Comparison of ENCODE assay signal across 31 cellular contexts in the genomic region with DNA sequence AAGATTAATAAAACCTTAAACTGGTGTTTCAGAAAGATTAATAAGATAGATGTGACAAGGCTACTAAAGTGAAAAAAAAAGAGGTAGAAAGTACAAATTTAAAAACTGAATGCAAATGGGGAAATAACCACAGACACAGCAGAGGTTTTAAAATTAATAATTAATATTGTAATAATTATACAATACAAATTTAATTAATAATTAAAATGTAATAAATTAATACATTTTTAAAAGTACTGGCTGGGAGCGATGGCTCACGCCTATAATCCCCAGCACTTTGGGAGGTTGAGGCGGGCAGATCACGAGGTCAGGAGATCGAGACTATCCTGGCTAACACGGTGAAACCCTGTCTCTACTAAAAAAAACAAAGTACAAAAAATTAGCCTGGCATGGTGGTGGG. TPM values are rescaled to one million over a fixed set of nuclear protein-coding genes. Genes with fewer than 3 reads are reported as not detected.
DNase-seq lines count a peak whose midpoint lies in the region; ATAC-seq, FAIRE-seq and TF ChIP-seq lines count a peak whose summit lies in the region.
"Had no signal": no experiment of that assay in that cellular context is flagged by ENCODE, and none has a peak within 500 bp of the region (broad histone marks: within the 10 kb centered on the region; RNA-seq: fewer than 3 reads in every experiment).

No MANE protein-coding gene starts in this region.

- no peaks in the 10 kb centered on the region for H3K36me3 ChIP-seq in kidney (ENCODE audit: control insufficient read depth in 1 of 2, insufficient read depth in 2 of 2, low read length in 2 of 2)
- H3K36me3 ChIP-seq: BE2C, BLaER1 had no signal

- intact Hi-C loops in activated CD4-positive, alpha-beta memory T cell treated with anti-CD3 and anti-CD28 coated beads for 36 hours (cut with micrococcal nuclease), result no loop called here
- intact Hi-C loops in kidney (cut with DNase I), result no loop called here

- TF ChIP-seq CTCF in WTC11 (IDR thresholded peaks at IDR 0.05) (no peak), kidney (IDR thresholded peaks at IDR 0.05; ENCODE audit: borderline replicate concordance, extremely low read depth, insufficient read depth) (no peak)

- DNase-seq in activated CD4-positive, alpha-beta memory T cell treated with anti-CD3 and anti-CD28 coated beads for 36 hours, result no peak
- DNase-seq in activated CD4-positive, alpha-beta memory T cell treated with anti-CD3 and anti-CD28 coated beads, Interleukin-2, amount 10 ng/mL, durations not matched to agents 7 days and 5 days, result no peak
- no peak for DNase-seq in activated naive CD4-positive, alpha-beta T cell treated with anti-CD3 and anti-CD28 coated beads, Interleukin-2, amount 10 ng/mL, durations not matched to agents 7 days and 5 days
- DNase-seq in WTC11 (ENCODE audit: low spot score) (no peak), kidney (no peak)
- no peak for DNase-seq in stimulated activated naive CD4-positive, alpha-beta T cell (lab: John Stamatoyannopoulos, UW)
- DNase-seq: 8988T; ACHN; BE2C; C1 segment of cervical spinal cord; CD4-positive, alpha-beta memory T cell; CD4-positive, CD25-positive, alpha-beta regulatory T cell; CD8-positive, alpha-beta memory T cell; COR-L47; DMS 273 treated with DMSO at 0.1 percent for 48 hours; DMS153; DMS53; DMS79; DND-41; EL; GDM1 had no signal

- peaks cover 39% of the 10 kb centered on the region for H3K4me1 Mint-ChIP-seq in activated CD4-positive, alpha-beta memory T cell treated with anti-CD3 and anti-CD28 coated beads for 36 hours (ENCODE audit: low read depth)
- peaks cover 23% of the 10 kb centered on the region for H3K4me1 Mint-ChIP-seq in activated CD4-positive, alpha-beta memory T cell treated with anti-CD3 and anti-CD28 coated beads, Interleukin-2, amount 10 ng/mL, durations not matched to agents 7 days and 5 days
- peaks cover 28% of the 10 kb centered on the region for H3K4me1 Mint-ChIP-seq in activated naive CD4-positive, alpha-beta T cell treated with anti-CD3 and anti-CD28 coated beads, Interleukin-2, amount 50 U/mL, for 24 hours
- peaks cover 23% of the 10 kb centered on the region for H3K4me1 Mint-ChIP-seq in activated naive CD4-positive, alpha-beta T cell treated with anti-CD3 and anti-CD28 coated beads, Interleukin-2, amount 10 ng/mL, durations not matched to agents 7 days and 5 days
- peaks cover 11% of the 10 kb centered on the region for H3K4me1 Mint-ChIP-seq in WTC11
- H3K4me1 Mint-ChIP-seq: CD14-positive monocyte had no signal

- peak; percentile 62 for FAIRE-seq in kidney (lab: Jason Lieb, UNC)
- FAIRE-seq: GM12878, GM12892, GM18507 had no signal

- no peak for ATAC-seq in WTC11
- ATAC-seq: GM12878 had no signal

- H3K27me3 Mint-ChIP-seq in activated CD4-positive, alpha-beta memory T cell treated with anti-CD3 and anti-CD28 coated beads for 36 hours, result no peaks in the 10 kb centered on the region
- no peaks in the 10 kb centered on the region for H3K27me3 Mint-ChIP-seq in activated CD4-positive, alpha-beta memory T cell treated with anti-CD3 and anti-CD28 coated beads, Interleukin-2, amount 10 ng/mL, durations not matched to agents 7 days and 5 days
- H3K27me3 Mint-ChIP-seq in activated naive CD4-positive, alpha-beta T cell treated with anti-CD3 and anti-CD28 coated beads, Interleukin-2, amount 50 U/mL, for 24 hours, result no peaks in the 10 kb centered on the region
- peaks cover 4% of the 10 kb centered on the region for H3K27me3 Mint-ChIP-seq in activated naive CD4-positive, alpha-beta T cell treated with anti-CD3 and anti-CD28 coated beads, Interleukin-2, amount 10 ng/mL, durations not matched to agents 7 days and 5 days
- H3K27me3 Mint-ChIP-seq in WTC11 (ENCODE audit: low read depth), result no peaks in the 10 kb centered on the region; the same call in 1 of the 2 replicates
- H3K27me3 Mint-ChIP-seq: CD4-positive, alpha-beta memory T cell; CD4-positive, CD25-positive, alpha-beta regulatory T cell; CD8-positive, alpha-beta memory T cell had no signal

- no peak overlapping the region for H3K4me3 Mint-ChIP-seq in activated CD4-positive, alpha-beta memory T cell treated with anti-CD3 and anti-CD28 coated beads for 36 hours
- no peak overlapping the region for H3K4me3 Mint-ChIP-seq in activated CD4-positive, alpha-beta memory T cell treated with anti-CD3 and anti-CD28 coated beads, Interleukin-2, amount 10 ng/mL, durations not matched to agents 7 days and 5 days
- H3K4me3 Mint-ChIP-seq in activated naive CD4-positive, alpha-beta T cell treated with anti-CD3 and anti-CD28 coated beads, Interleukin-2, amount 50 U/mL, for 24 hours, result no peak overlapping the region
- no peak overlapping the region for H3K4me3 Mint-ChIP-seq in activated naive CD4-positive, alpha-beta T cell treated with anti-CD3 and anti-CD28 coated beads, Interleukin-2, amount 10 ng/mL, durations not matched to agents 7 days and 5 days
- H3K4me3 Mint-ChIP-seq in WTC11, result no peak overlapping the region
- H3K4me3 Mint-ChIP-seq: CD14-positive monocyte; CD4-positive, alpha-beta memory T cell; CD4-positive, CD25-positive, alpha-beta regulatory T cell; CD8-positive, alpha-beta memory T cell had no signal

- peaks cover 50% of the 10 kb centered on the region for H3K36me3 Mint-ChIP-seq in activated CD4-positive, alpha-beta memory T cell treated with anti-CD3 and anti-CD28 coated beads for 36 hours
- peaks cover 12% of the 10 kb centered on the region for H3K36me3 Mint-ChIP-seq in activated CD4-positive, alpha-beta memory T cell treated with anti-CD3 and anti-CD28 coated beads, Interleukin-2, amount 10 ng/mL, durations not matched to agents 7 days and 5 days (ENCODE audit: low read depth)
- H3K36me3 Mint-ChIP-seq in activated naive CD4-positive, alpha-beta T cell treated with anti-CD3 and anti-CD28 coated beads, Interleukin-2, amount 50 U/mL, for 24 hours, result peaks cover 3% of the 10 kb centered on the region
- H3K36me3 Mint-ChIP-seq in activated naive CD4-positive, alpha-beta T cell treated with anti-CD3 and anti-CD28 coated beads, Interleukin-2, amount 10 ng/mL, durations not matched to agents 7 days and 5 days, result peaks cover 3% of the 10 kb centered on the region
- no peaks in the 10 kb centered on the region for H3K36me3 Mint-ChIP-seq in WTC11
- H3K36me3 Mint-ChIP-seq: CD14-positive monocyte; CD4-positive, CD25-positive, alpha-beta regulatory T cell had no signal

- CTCF ChIA-PET in activated CD4-positive, alpha-beta memory T cell treated with anti-CD3 and anti-CD28 coated beads for 36 hours (lab: Charles Lee), result interaction anchor here (1.4 kb wide), 1 partner anchor 11 kb away, joined by 4 read pairs; no protein-coding TSS in a partner anchor
- CTCF ChIA-PET in activated CD4-positive, alpha-beta memory T cell treated with anti-CD3 and anti-CD28 coated beads, Interleukin-2, amount 10 ng/mL, durations not matched to agents 7 days and 5 days (lab: Charles Lee), result interaction anchor here (1.5 to 1.9 kb wide), 2 partner anchors 11 to 43 kb away, joined by 4 read pairs; no protein-coding TSS in a partner anchor
- CTCF ChIA-PET in activated naive CD4-positive, alpha-beta T cell treated with anti-CD3 and anti-CD28 coated beads, Interleukin-2, amount 10 ng/mL, durations not matched to agents 7 days and 5 days (lab: Charles Lee), result no interaction called here
- CTCF ChIA-PET in WTC11 (lab: Charles Lee), result no interaction called here

- H3K4me1 ChIP-seq in kidney (ENCODE audit: control insufficient read depth in 1 of 2, insufficient read depth in 1 of 2, low read depth in 1 of 2, low read length in 2 of 2), result no peaks in the 10 kb centered on the region
- H3K4me1 ChIP-seq: BE2C had no signal

- no peak overlapping the region for H3K4me3 ChIP-seq in kidney (ENCODE audit: low read length in 2 of 2)
- H3K4me3 ChIP-seq: BLaER1, GM12878 had no signal

- H3K27ac Mint-ChIP-seq in activated CD4-positive, alpha-beta memory T cell treated with anti-CD3 and anti-CD28 coated beads for 36 hours, result peak overlapping the region; percentile 25
- H3K27ac Mint-ChIP-seq in activated CD4-positive, alpha-beta memory T cell treated with anti-CD3 and anti-CD28 coated beads, Interleukin-2, amount 10 ng/mL, durations not matched to agents 7 days and 5 days, result no peak overlapping the region
- H3K27ac Mint-ChIP-seq in activated naive CD4-positive, alpha-beta T cell treated with anti-CD3 and anti-CD28 coated beads, Interleukin-2, amount 50 U/mL, for 24 hours, result peak overlapping the region; percentile 20
- no peak overlapping the region for H3K27ac Mint-ChIP-seq in activated naive CD4-positive, alpha-beta T cell treated with anti-CD3 and anti-CD28 coated beads, Interleukin-2, amount 10 ng/mL, durations not matched to agents 7 days and 5 days
- no peak overlapping the region for H3K27ac Mint-ChIP-seq in WTC11
- H3K27ac Mint-ChIP-seq: CD14-positive monocyte; CD4-positive, CD25-positive, alpha-beta regulatory T cell; CD8-positive, alpha-beta memory T cell had no signal

- peaks cover 4% of the 10 kb centered on the region for H3K9me3 Mint-ChIP-seq in activated CD4-positive, alpha-beta memory T cell treated with anti-CD3 and anti-CD28 coated beads for 36 hours
- no peaks in the 10 kb centered on the region for H3K9me3 Mint-ChIP-seq in activated CD4-positive, alpha-beta memory T cell treated with anti-CD3 and anti-CD28 coated beads, Interleukin-2, amount 10 ng/mL, durations not matched to agents 7 days and 5 days
- H3K9me3 Mint-ChIP-seq in activated naive CD4-positive, alpha-beta T cell treated with anti-CD3 and anti-CD28 coated beads, Interleukin-2, amount 50 U/mL, for 24 hours, result peaks cover 5% of the 10 kb centered on the region
- H3K9me3 Mint-ChIP-seq in activated naive CD4-positive, alpha-beta T cell treated with anti-CD3 and anti-CD28 coated beads, Interleukin-2, amount 10 ng/mL, durations not matched to agents 7 days and 5 days, result peaks cover 8% of the 10 kb centered on the region
- H3K9me3 Mint-ChIP-seq in WTC11, result peaks cover 9% of the 10 kb centered on the region; the same call in 1 of the 2 replicates

- H3K27ac ChIP-seq in kidney (ENCODE audit: low read depth in 2 of 2, low read length in 2 of 2), result no peak overlapping the region
- H3K27ac ChIP-seq: BLaER1 had no signal

- peaks cover 0 to 2% of the 10 kb centered on the region in 2 donors for H3K9me3 ChIP-seq in kidney (ENCODE audit: control insufficient read depth in 1 of 2, low read length in 2 of 2)
- H3K9me3 ChIP-seq: BE2C had no signal

- no peak overlapping the region for H3K9ac ChIP-seq in kidney (ENCODE audit: low read length in 2 of 2)
- H3K9ac ChIP-seq: BLaER1 had no signal

- POLR2A ChIA-PET in activated CD4-positive, alpha-beta memory T cell treated with anti-CD3 and anti-CD28 coated beads for 36 hours (lab: Charles Lee), result interaction anchor here (0.9 kb wide), 1 partner anchor 20 kb away, joined by 3 read pairs; no protein-coding TSS in a partner anchor
- POLR2A ChIA-PET in activated CD4-positive, alpha-beta memory T cell treated with anti-CD3 and anti-CD28 coated beads, Interleukin-2, amount 10 ng/mL, durations not matched to agents 7 days and 5 days (lab: Charles Lee), result interaction anchor here (0.9 kb wide), 1 partner anchor 11 kb away, joined by 3 read pairs; no protein-coding TSS in a partner anchor
- POLR2A ChIA-PET in WTC11 (lab: Charles Lee), result interaction anchor here (0.7 kb wide), 1 partner anchor 87 kb away, joined by 4 read pairs; no protein-coding TSS in a partner anchor

RNA-seq across cellular contexts. Expression of a gene that starts 26.8 kb away (rescaled TPM):
- total RNA-seq in activated CD4-positive, alpha-beta memory T cell treated with anti-CD3 and anti-CD28 coated beads for 36 hours, result 100 to 1,000 TPM; 335 to 355 TPM
- total RNA-seq in activated CD4-positive, alpha-beta memory T cell treated with anti-CD3 and anti-CD28 coated beads, Interleukin-2, amount 10 ng/mL, durations not matched to agents 7 days and 5 days, result 100 to 1,000 TPM; 329 to 340 TPM
- 0.13 to 0.44 TPM (median 0.32 TPM) in 3 replicates for total RNA-seq in WTC11 (2021)
- 12.1 TPM for total RNA-seq in kidney
- 0.97 TPM for polyA plus RNA-seq in kidney (ENCODE audit: insufficient read depth, low read depth, low replicate concordance)
- total RNA-seq: A673, Daoy, G401 had no signal
- polyA plus RNA-seq: AG04450 had no signal

Comparison
In these comparisons a context has a peak if more than half of its experiments do, and no peak if none do; other contexts are left out.
1. H3K27ac Mint-ChIP-seq: peak in activated CD4-positive, alpha-beta memory T cell treated with anti-CD3 and anti-CD28 coated beads for 36 hours (single experiment) and activated naive CD4-positive, alpha-beta T cell treated with anti-CD3 and anti-CD28 coated beads, Interleukin-2, amount 50 U/mL, for 24 hours (single experiment); none in activated CD4-positive, alpha-beta memory T cell treated with anti-CD3 and anti-CD28 coated beads, Interleukin-2, amount 10 ng/mL, durations not matched to agents 7 days and 5 days (single experiment), activated naive CD4-positive, alpha-beta T cell treated with anti-CD3 and anti-CD28 coated beads, Interleukin-2, amount 10 ng/mL, durations not matched to agents 7 days and 5 days (single experiment) and WTC11 (single experiment).
2. RNA of a gene that starts 26.8 kb away (total RNA-seq): 335 to 355 TPM in activated CD4-positive, alpha-beta memory T cell treated with anti-CD3 and anti-CD28 coated beads for 36 hours and 329 to 340 TPM in activated CD4-positive, alpha-beta memory T cell treated with anti-CD3 and anti-CD28 coated beads, Interleukin-2, amount 10 ng/mL, durations not matched to agents 7 days and 5 days; 12.1 TPM in kidney (single experiment) and 0.13 to 0.44 TPM in WTC11; every median in the first group is over 10 times any median in the second.
3. CTCF ChIA-PET loops: an anchor here in activated CD4-positive, alpha-beta memory T cell treated with anti-CD3 and anti-CD28 coated beads for 36 hours (1.4 kb wide) and activated CD4-positive, alpha-beta memory T cell treated with anti-CD3 and anti-CD28 coated beads, Interleukin-2, amount 10 ng/mL, durations not matched to agents 7 days and 5 days (1.5 to 1.9 kb wide); none called in activated naive CD4-positive, alpha-beta T cell treated with anti-CD3 and anti-CD28 coated beads, Interleukin-2, amount 10 ng/mL, durations not matched to agents 7 days and 5 days and WTC11.